In the genomic region with DNA sequence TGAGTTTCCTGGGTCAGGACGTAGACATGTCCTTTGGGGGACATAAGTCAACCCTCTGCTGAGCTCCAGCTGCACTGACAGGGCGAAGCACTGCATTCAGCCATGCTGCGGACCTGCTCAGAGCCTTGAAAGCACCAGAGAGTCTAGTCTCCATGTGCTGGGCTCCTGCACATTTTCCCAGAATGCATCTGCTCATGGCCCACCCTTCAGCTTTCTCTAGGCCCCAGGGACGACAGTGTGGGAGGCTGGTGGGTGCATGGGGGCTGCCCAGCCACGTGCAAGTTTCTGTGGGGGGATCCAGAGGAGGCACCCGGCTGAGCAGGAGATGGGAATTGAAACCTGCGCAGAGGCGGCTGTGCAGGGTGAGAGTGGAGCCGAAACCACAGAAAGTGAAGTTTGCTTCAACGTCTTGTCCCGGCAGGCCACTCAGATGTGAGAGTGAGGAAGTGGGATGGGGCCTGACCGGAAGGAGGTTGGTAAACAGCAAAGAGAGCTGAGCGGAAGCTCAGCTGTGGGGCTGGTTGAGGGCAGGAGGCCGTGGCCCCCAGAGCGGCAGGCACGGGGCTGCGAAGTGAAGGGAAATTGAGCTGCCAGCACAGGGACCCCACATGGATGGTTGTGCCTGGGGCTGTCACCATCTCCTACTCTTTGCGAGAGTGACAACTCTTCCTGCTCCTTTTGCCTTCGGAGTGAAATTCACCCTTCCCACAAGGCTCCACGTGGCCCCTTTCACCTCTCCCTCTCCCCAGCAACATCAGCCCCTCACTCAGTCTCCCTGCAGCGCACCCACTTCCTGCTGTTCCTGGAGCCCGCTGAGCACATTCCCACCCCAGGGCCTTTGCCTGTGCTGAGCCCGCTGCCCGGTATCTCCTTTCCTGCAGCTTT, we compare ENCODE assay signal across 8 cellular contexts. TPM values are rescaled to one million over a fixed set of nuclear protein-coding genes. Genes with fewer than 3 reads are reported as not detected.
DNase-seq lines count a peak whose midpoint lies in the region; ATAC-seq lines count a peak whose summit lies in the region.

No MANE protein-coding gene starts in this region.

- peak overlapping the region; percentile 93 to 99 (median 98) for H3K27ac Mint-ChIP-seq in naive B cell

- H3K4me3 Mint-ChIP-seq in naive B cell: peak overlapping the region; percentile 74 to 96 (median 92)

- peaks cover 40 to 68% (median 56%) of the 10 kb centered on the region in 3 donors for H3K4me1 Mint-ChIP-seq in naive B cell

- no peaks in the 10 kb centered on the region for H3K27me3 Mint-ChIP-seq in naive B cell

- ATAC-seq in GM18508 (IDR thresholded peaks at IDR 0.05; ENCODE audit: insufficient read depth, unreplicated experiment) (peak; percentile 71), HG02571 (IDR thresholded peaks at IDR 0.05; ENCODE audit: unreplicated experiment) (peak; percentile 77), naive B cell (ENCODE audit: low read depth in 2 of 2) (peak; percentile 77 to 78)

- DNase-seq in NOMO-1 (lab: John Stamatoyannopoulos, UW; ENCODE audit: unreplicated experiment in 2 of 2): peak; percentile 96 to 97
- DNase-seq in activated naive CD4-positive, alpha-beta T cell treated with Interleukin-2 at 50 U/mL for 16 hours: peak; percentile 41
- DNase-seq in naive B cell: peak; percentile 93
- DNase-seq in NCI-H2227 treated with DMSO at 0.1 percent for 48 hours (lab: John Stamatoyannopoulos, UW): no peak
- no peak for DNase-seq in HuH-7.5 (ENCODE audit: low spot score)
- no peak for DNase-seq in retina

- peaks cover 0 to 3% (median 0%) of the 10 kb centered on the region in 7 donors for H3K9me3 Mint-ChIP-seq in naive B cell

- H3K36me3 Mint-ChIP-seq in naive B cell: no peaks in the 10 kb centered on the region

RNA-seq across cellular contexts. Expression of a gene that starts 11.8 kb away (rescaled TPM):
- 10 to 100 TPM; 32.3 to 79.7 (median 73.0) TPM for polyA plus RNA-seq in naive B cell (ENCODE audit: low read depth in 6 of 6)

RNA-seq across cellular contexts. Expression of a gene that starts 32.2 kb away (rescaled TPM):
- polyA plus RNA-seq in naive B cell (ENCODE audit: low read depth in 6 of 6): 10 to 100 TPM in 5 of 6 donors, 1 to 10 TPM in 1; 5.2 to 21.8 (median 15.2) TPM

RNA-seq across cellular contexts. Expression of a gene that starts 52.9 kb away (rescaled TPM):
- 1 to 10 TPM in 5 of 6 donors, not detected in 1; 1.3 to 3.1 (median 2.3) TPM for polyA plus RNA-seq in naive B cell (ENCODE audit: low read depth in 6 of 6)

Comparison
In these comparisons a context has a peak if more than half of its experiments do, and no peak if none do; other contexts are left out.
1. DNase-seq: peak in NOMO-1 (2 of 2), activated naive CD4-positive, alpha-beta T cell treated with Interleukin-2 at 50 U/mL for 16 hours (single experiment) and naive B cell (single experiment); none in NCI-H2227 treated with DMSO at 0.1 percent for 48 hours (single experiment), HuH-7.5 (single experiment) and retina (single experiment).
2. Peak in every context shown above with its lines, with median percentiles within 50 percentile points of each other: ATAC-seq.